In the genomic region with DNA sequence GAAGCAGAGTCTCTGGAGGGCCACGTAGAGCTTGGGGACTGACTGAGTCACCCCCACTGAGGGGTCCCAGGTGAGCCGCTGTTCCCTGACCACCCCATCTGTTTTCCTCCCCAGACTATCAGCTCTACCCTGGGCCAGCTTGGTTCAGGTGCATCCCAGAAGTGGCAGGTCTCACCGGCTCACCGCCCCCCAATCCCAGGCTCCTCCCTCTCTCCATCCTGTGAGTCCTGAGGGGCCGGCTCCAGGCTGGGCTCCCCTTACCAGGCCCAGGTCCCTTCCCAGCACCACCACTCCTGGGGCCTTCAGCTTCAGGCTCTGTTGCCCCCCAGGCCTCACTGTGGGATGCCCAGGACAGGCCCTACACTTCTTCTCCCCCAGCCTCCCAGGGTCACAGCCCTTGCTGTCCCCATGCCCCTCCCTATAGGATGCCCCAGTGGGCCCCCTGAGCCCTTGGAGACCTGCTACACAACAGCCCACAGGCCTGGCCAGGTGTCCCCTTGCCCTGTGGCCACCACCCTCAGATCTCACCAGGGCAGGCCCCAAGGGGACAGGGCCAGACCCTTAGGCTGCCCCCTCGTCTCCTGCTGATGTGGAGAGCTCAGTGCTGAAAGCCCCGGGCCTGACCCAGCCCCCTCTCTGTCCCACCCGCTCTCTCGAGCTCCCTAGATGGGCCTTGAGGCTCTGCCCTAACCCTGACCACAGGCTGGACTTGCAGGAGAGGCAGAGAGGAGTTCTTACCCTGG, we compare ENCODE assay signal across 28 cellular contexts. TPM values are rescaled to one million over a fixed set of nuclear protein-coding genes. Genes with fewer than 3 reads are reported as not detected.
DNase-seq lines count a peak whose midpoint lies in the region; ATAC-seq and TF ChIP-seq lines count a peak whose summit lies in the region.
"Had no signal": no experiment of that assay in that cellular context is flagged by ENCODE, and none has a peak within 500 bp of the region (broad histone marks: within the 10 kb centered on the region; RNA-seq: fewer than 3 reads in every experiment).

No MANE protein-coding gene starts in this region.

- no peaks in the 10 kb centered on the region for H4K20me1 ChIP-seq in osteoblast (ENCODE audit: insufficient read depth, low read length)

- no peak for TF ChIP-seq CTCF in left ventricle myocardium inferior (IDR thresholded peaks at IDR 0.05; ENCODE audit: borderline replicate concordance)
- no peak for TF ChIP-seq CTCF in heart left ventricle (IDR thresholded peaks at IDR 0.05)
- no peak for TF ChIP-seq CTCF in osteoblast (IDR thresholded peaks at IDR 0.05; ENCODE audit: extremely low read depth, low read depth, low read length)
- TF ChIP-seq CTCF in upper lobe of right lung (IDR thresholded peaks at IDR 0.05) = no peak

- no peaks in the 10 kb centered on the region for H3K36me3 ChIP-seq in left ventricle myocardium inferior
- H3K36me3 ChIP-seq in heart left ventricle = no peaks in the 10 kb centered on the region
- H3K36me3 ChIP-seq in osteoblast (ENCODE audit: insufficient read depth, low read length) = no peaks in the 10 kb centered on the region
- H3K36me3 ChIP-seq in upper lobe of right lung = no peaks in the 10 kb centered on the region
- H3K36me3 ChIP-seq: BE2C, HAP-1, MG63, SJCRH30 had no signal

- no peak overlapping the region for H3K27ac ChIP-seq in left ventricle myocardium inferior (replicated peaks)
- no peak overlapping the region for H3K27ac ChIP-seq in heart left ventricle
- H3K27ac ChIP-seq in osteoblast (ENCODE audit: low read depth, low read length) = no peak overlapping the region
- no peak overlapping the region for H3K27ac ChIP-seq in upper lobe of right lung
- H3K27ac ChIP-seq: A549, HL-60, SJCRH30 had no signal

- peaks cover 4% of the 10 kb centered on the region for H3K27me3 Mint-ChIP-seq in dendritic cell treated with granulocyte-macrophage colony-stimulating factor and Interleukin-4, amounts not matched to agents 40 ng/mL and 50 ng/mL, for 4 days

- peak overlapping the region; percentile 50 for H3K27ac Mint-ChIP-seq in dendritic cell treated with granulocyte-macrophage colony-stimulating factor and Interleukin-4, amounts not matched to agents 40 ng/mL and 50 ng/mL, for 4 days
- H3K27ac Mint-ChIP-seq in activated naive CD4-positive, alpha-beta T cell treated with anti-CD3 and anti-CD28 coated beads, Interleukin-2, amount 50 U/mL, for 72 hours = no peak overlapping the region

- TF ChIP-seq POLR2A in heart left ventricle (IDR thresholded peaks at IDR 0.05) = no peak

- DNase-seq in left ventricle myocardium inferior (peak; percentile 10), heart left ventricle (no peak), osteoblast (ENCODE audit: insufficient read length, low spot score, missing footprints) (peak; percentile 66), upper lobe of right lung (peak; percentile 58), NK-92 (lab: John Stamatoyannopoulos, UW; ENCODE audit: unreplicated experiment) (no peak), MV-4-11 (lab: John Stamatoyannopoulos, UW) (no peak)
- DNase-seq in activated naive CD4-positive, alpha-beta T cell treated with anti-CD3 and anti-CD28 coated beads, Interleukin-2, amount 50 U/mL, for 72 hours (ENCODE audit: low spot score in 2 of 2) = no peak
- DNase-seq: BE2C; CD4-positive, alpha-beta memory T cell; DND-41; MG63; NCI-H1048; NCI-H1417 treated with DMSO at 0.1 percent for 48 hours; NCI-H187; NCI-H2227 treated with DMSO at 0.1 percent for 48 hours; NCI-H510A treated with DMSO at 0.1 percent for 48 hours; NCI-H748 treated with DMSO at 0.1 percent for 48 hours; SJCRH30 had no signal

- no peak overlapping the region for H2AFZ ChIP-seq in osteoblast (ENCODE audit: low read length)

- no peak overlapping the region for H3K4me3 Mint-ChIP-seq in dendritic cell treated with granulocyte-macrophage colony-stimulating factor and Interleukin-4, amounts not matched to agents 40 ng/mL and 50 ng/mL, for 4 days
- H3K4me3 Mint-ChIP-seq: CD4-positive, alpha-beta memory T cell had no signal

- H3K4me2 ChIP-seq in osteoblast (ENCODE audit: insufficient read depth, low read length) = no peak overlapping the region
- H3K4me2 ChIP-seq: A549 had no signal

- WGBS in heart left ventricle, 4 donors = 79 to 87% (median 84%) methylated on average over 6 to 9 of the region's 9 CpGs

- ATAC-seq in heart left ventricle = no peak
- no peak for ATAC-seq in upper lobe of right lung
- no peak for ATAC-seq in activated naive CD4-positive, alpha-beta T cell treated with anti-CD3 and anti-CD28 coated beads, Interleukin-2, amount 50 U/mL, for 72 hours
- ATAC-seq: GM12878, HepG2, K562 had no signal

- H3K4me1 ChIP-seq in left ventricle myocardium inferior = no peaks in the 10 kb centered on the region
- no peaks in the 10 kb centered on the region for H3K4me1 ChIP-seq in heart left ventricle
- no peaks in the 10 kb centered on the region for H3K4me1 ChIP-seq in osteoblast (ENCODE audit: insufficient read depth, low read length)
- no peaks in the 10 kb centered on the region for H3K4me1 ChIP-seq in upper lobe of right lung
- H3K4me1 ChIP-seq: A549, BE2C, Caco-2, HAP-1, SJCRH30 had no signal

- no peaks in the 10 kb centered on the region for H3K79me2 ChIP-seq in osteoblast (ENCODE audit: insufficient read depth, low read length)

- H3K36me3 Mint-ChIP-seq in dendritic cell treated with granulocyte-macrophage colony-stimulating factor and Interleukin-4, amounts not matched to agents 40 ng/mL and 50 ng/mL, for 4 days (ENCODE audit: low read depth) = no peaks in the 10 kb centered on the region
- H3K36me3 Mint-ChIP-seq in activated naive CD4-positive, alpha-beta T cell treated with anti-CD3 and anti-CD28 coated beads, Interleukin-2, amount 50 U/mL, for 72 hours = no peaks in the 10 kb centered on the region
- H3K36me3 Mint-ChIP-seq: CD4-positive, alpha-beta memory T cell had no signal

- peaks cover 15% of the 10 kb centered on the region for H3K4me1 Mint-ChIP-seq in dendritic cell treated with granulocyte-macrophage colony-stimulating factor and Interleukin-4, amounts not matched to agents 40 ng/mL and 50 ng/mL, for 4 days (ENCODE audit: low read depth)

- H3K27me3 ChIP-seq in left ventricle myocardium inferior (ENCODE audit: low read depth) (peaks cover 8% of the 10 kb centered on the region), heart left ventricle (no peaks in the 10 kb centered on the region), osteoblast (ENCODE audit: insufficient read depth, low read length) (peaks cover 18% of the 10 kb centered on the region), upper lobe of right lung (no peaks in the 10 kb centered on the region)
- H3K27me3 ChIP-seq: BE2C, MG63 had no signal

- H3K9me3 Mint-ChIP-seq in dendritic cell treated with granulocyte-macrophage colony-stimulating factor and Interleukin-4, amounts not matched to agents 40 ng/mL and 50 ng/mL, for 4 days = no peaks in the 10 kb centered on the region
- no peaks in the 10 kb centered on the region for H3K9me3 Mint-ChIP-seq in activated naive CD4-positive, alpha-beta T cell treated with anti-CD3 and anti-CD28 coated beads, Interleukin-2, amount 50 U/mL, for 72 hours
- H3K9me3 Mint-ChIP-seq: CD4-positive, alpha-beta memory T cell had no signal

- H3K9me3 ChIP-seq in left ventricle myocardium inferior (replicated peaks) (no peaks in the 10 kb centered on the region), heart left ventricle (no peaks in the 10 kb centered on the region), osteoblast (ENCODE audit: low read depth, low read length) (no peaks in the 10 kb centered on the region), upper lobe of right lung (no peaks in the 10 kb centered on the region)
- H3K9me3 ChIP-seq: A549, BE2C, Caco-2, HAP-1, MG63, SJCRH30 had no signal

- intact Hi-C loops in left ventricle myocardium inferior (cut with micrococcal nuclease) (no loop called here), heart left ventricle (cut with DNase I) (no loop called here), upper lobe of right lung (cut with DNase I) (no loop called here)
- intact Hi-C loops in dendritic cell treated with granulocyte-macrophage colony-stimulating factor and Interleukin-4, amounts not matched to agents 40 ng/mL and 50 ng/mL, for 4 days (cut with micrococcal nuclease) = no loop called here

- H3K4me3 ChIP-seq in left ventricle myocardium inferior (no peak overlapping the region), heart left ventricle (no peak overlapping the region), osteoblast (ENCODE audit: insufficient read depth, low read length) (no peak overlapping the region), upper lobe of right lung (no peak overlapping the region)
- H3K4me3 ChIP-seq: A549, GM12878, HAP-1, K562, MG63, SJCRH30 had no signal

RNA-seq across cellular contexts. Expression of gene TNFRSF13B, which starts 40.4 kb away (rescaled TPM):
- total RNA-seq in left ventricle myocardium inferior = not detected
- not detected for total RNA-seq in heart left ventricle
- not detected for polyA plus RNA-seq in heart left ventricle
- not detected in 2 replicates for total RNA-seq in osteoblast
- total RNA-seq in upper lobe of right lung = not detected
- total RNA-seq in activated naive CD4-positive, alpha-beta T cell treated with anti-CD3 and anti-CD28 coated beads, Interleukin-2, amount 50 U/mL, for 72 hours = not detected
- total RNA-seq: Caco-2; CD4-positive, alpha-beta memory T cell; HepG2; HT-29; K562; LHCN-M2; SJCRH30 had no signal
- polyA plus RNA-seq: A549, HepG2, K562 had no signal

Comparison
In these comparisons a context has a peak if more than half of its experiments do, and no peak if none do; other contexts are left out.
1. DNase-seq: peak in left ventricle myocardium inferior (single experiment), osteoblast (single experiment) and upper lobe of right lung (single experiment); none in heart left ventricle (0 of 5), NK-92 (single experiment), MV-4-11 (single experiment) and activated naive CD4-positive, alpha-beta T cell treated with anti-CD3 and anti-CD28 coated beads, Interleukin-2, amount 50 U/mL, for 72 hours (0 of 2).